1 cellular context compared by ENCODE assay signal in genomic region chr9:137188086-137188489, GRCh38.
TF ChIP-seq lines count a peak whose summit lies in the region.

No MANE protein-coding gene starts in this region.

TF ChIP-seq in GM12878, 131 proteins besides CTCF, POLR2A, EP300 and RAD21:
- TF ChIP-seq HDGF (IDR thresholded peaks at IDR 0.05): peak; percentile 48; the same call in 1 of the 2 replicates
- no peak for TF ChIP-seq KAT2A (conservative IDR thresholded peaks at IDR 0.05; ENCODE audit: control insufficient read depth, low read depth, low read length)
- peak; percentile 69 for TF ChIP-seq PKNOX1 (IDR thresholded peaks at IDR 0.05)
- peak; percentile 47; the same call in 1 of the 2 replicates for TF ChIP-seq MLLT1 (IDR thresholded peaks at IDR 0.05)
